In genomic region chr3:99981138-99981537, GRCh38 we compare ENCODE assay signal across 14 cellular contexts.
DNase-seq lines count a peak whose midpoint lies in the region; ATAC-seq and TF ChIP-seq lines count a peak whose summit lies in the region.
"Had no signal": no experiment of that assay in that cellular context is flagged by ENCODE, and none has a peak within 500 bp of the region (broad histone marks: within the 10 kb centered on the region; RNA-seq: fewer than 3 reads in every experiment).

No MANE protein-coding gene starts in this region.

- TF ChIP-seq CTCF in WERI-Rb-1 (IDR thresholded peaks at IDR 0.05; ENCODE audit: low read depth, low read length) = no peak

- no peaks in the 10 kb centered on the region for H3K4me1 ChIP-seq in right cardiac atrium (ENCODE audit: control insufficient read depth, insufficient read depth, low read length)
- H3K4me1 ChIP-seq: BLaER1 had no signal

- intact Hi-C loops in Right ventricle myocardium inferior (cut with DNase I) = no loop called here
- intact Hi-C loops in cardiac septum (cut with DNase I) = no loop called here
- intact Hi-C loops in right cardiac atrium (cut with DNase I) = no loop called here

- no peak overlapping the region for H3K4me3 ChIP-seq in WERI-Rb-1 (ENCODE audit: low read depth, low read length)
- H3K4me3 ChIP-seq in right cardiac atrium (ENCODE audit: low read length) = no peak overlapping the region
- H3K4me3 ChIP-seq: BLaER1, GM23248 had no signal

- peaks cover 8% of the 10 kb centered on the region for H3K9me3 ChIP-seq in WERI-Rb-1 (ENCODE audit: severe bottlenecking)
- H3K9me3 ChIP-seq in right cardiac atrium (ENCODE audit: control insufficient read depth, low read length) = no peaks in the 10 kb centered on the region
- H3K9me3 ChIP-seq: Caco-2 had no signal

- WGBS in right cardiac atrium = 95% methylated on average over 1 of the region's 1 CpG

- H3K27ac ChIP-seq in WERI-Rb-1 (no peak overlapping the region), right cardiac atrium (ENCODE audit: low read length) (peak overlapping the region; percentile 40)
- H3K27ac ChIP-seq: BLaER1, GM23248 had no signal

- no peaks in the 10 kb centered on the region for H3K27me3 ChIP-seq in WERI-Rb-1 (ENCODE audit: insufficient read depth, low read depth, severe bottlenecking)
- no peaks in the 10 kb centered on the region for H3K27me3 ChIP-seq in right cardiac atrium (ENCODE audit: control insufficient read depth, insufficient read depth)
- H3K27me3 ChIP-seq: BLaER1 had no signal

- DNase-seq in Right ventricle myocardium inferior (ENCODE audit: missing footprints) = no peak
- no peak for DNase-seq in cardiac septum (ENCODE audit: low spot score)
- DNase-seq in WERI-Rb-1 = peak; percentile 49
- no peak for DNase-seq in right cardiac atrium
- DNase-seq in NCI-H226 = no peak
- no peak for DNase-seq in NCI-H2107 (lab: John Stamatoyannopoulos, UW)
- DNase-seq in SIG-M5 treated with dmso at 0.1 percent for 504 hours (lab: John Stamatoyannopoulos, UW; ENCODE audit: unreplicated experiment) = no peak
- DNase-seq: 8988T; AML-193; Caco-2; CD8-positive, alpha-beta memory T cell; GM23248 had no signal

- ATAC-seq in Right ventricle myocardium inferior (peak; percentile 27), right cardiac atrium (peak; percentile 21 to 38)
- ATAC-seq: HCT116 had no signal

- H3K36me3 ChIP-seq in WERI-Rb-1 = no peaks in the 10 kb centered on the region
- H3K36me3 ChIP-seq: BLaER1 had no signal
